ENCODE assay signal across 10 cellular contexts in the genomic region with DNA sequence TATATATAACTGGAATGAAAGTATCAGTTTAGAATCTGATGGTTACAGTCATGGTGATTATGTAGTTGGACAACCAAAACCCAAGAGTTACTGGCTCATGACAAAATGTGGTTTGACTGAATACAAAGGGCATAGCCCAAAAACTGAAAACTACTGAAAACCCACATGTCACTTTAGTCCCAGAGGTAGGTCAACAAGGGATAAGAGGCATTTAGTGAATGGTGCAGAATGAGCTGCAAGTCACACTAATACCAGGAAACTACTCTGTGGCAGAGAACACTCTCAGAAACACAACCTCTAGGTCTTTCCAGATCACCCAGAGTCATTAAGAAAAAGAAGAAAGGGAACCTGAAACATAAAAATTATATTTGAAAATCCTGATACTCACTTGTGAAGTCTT.
A peak's percentile ranks its signal among the peaks of the same experiment; 100 is the strongest.
DNase-seq lines count a peak whose midpoint lies in the region; ATAC-seq, FAIRE-seq and TF ChIP-seq lines count a peak whose summit lies in the region.
"Had no signal": no experiment of that assay in that cellular context is flagged by ENCODE, and none has a peak within 500 bp of the region (broad histone marks: within the 10 kb centered on the region; RNA-seq: fewer than 3 reads in every experiment).

No MANE protein-coding gene starts in this region.

- no peaks in the 10 kb centered on the region for H3K27me3 ChIP-seq in small intestine (ENCODE audit: control insufficient read depth in 2 of 2, insufficient read depth in 2 of 2, low read length in 2 of 2)
- no peaks in the 10 kb centered on the region for H3K27me3 ChIP-seq in left ventricle myocardium inferior (ENCODE audit: low read depth)
- H3K27me3 ChIP-seq in uterus: no peaks in the 10 kb centered on the region
- H3K27me3 ChIP-seq: breast epithelium had no signal

- peak; percentile 95 for ATAC-seq in HG02678 (IDR thresholded peaks at IDR 0.05; ENCODE audit: unreplicated experiment)
- peak; percentile 94 for ATAC-seq in HG03460 (IDR thresholded peaks at IDR 0.05; ENCODE audit: unreplicated experiment)

- H3K4me3 ChIP-seq in GM12864 (ENCODE audit: low read depth, low read length): no peak overlapping the region
- no peak overlapping the region for H3K4me3 ChIP-seq in small intestine (ENCODE audit: low read depth in 1 of 2, low read length in 2 of 2)
- H3K4me3 ChIP-seq in left ventricle myocardium inferior: no peak overlapping the region
- no peak overlapping the region for H3K4me3 ChIP-seq in uterus
- H3K4me3 ChIP-seq: breast epithelium, lung had no signal

- H3K27ac ChIP-seq in small intestine (ENCODE audit: low read depth in 1 of 2, low read length in 1 of 2): no peak overlapping the region
- H3K27ac ChIP-seq in left ventricle myocardium inferior (replicated peaks): no peak overlapping the region
- H3K27ac ChIP-seq in uterus: no peak overlapping the region
- H3K27ac ChIP-seq: breast epithelium had no signal

- FAIRE-seq in GM19239 (lab: Jason Lieb, UNC) (peak; percentile 90), small intestine (lab: Jason Lieb, UNC) (no peak)

- H3K9me3 ChIP-seq in small intestine (ENCODE audit: control insufficient read depth, low read depth) (no peaks in the 10 kb centered on the region), left ventricle myocardium inferior (replicated peaks) (no peaks in the 10 kb centered on the region), uterus (no peaks in the 10 kb centered on the region)
- H3K9me3 ChIP-seq: breast epithelium had no signal

- H3K36me3 ChIP-seq in small intestine (ENCODE audit: control insufficient read depth in 2 of 2, insufficient read depth in 2 of 2, low read length in 2 of 2): no peaks in the 10 kb centered on the region
- no peaks in the 10 kb centered on the region for H3K36me3 ChIP-seq in left ventricle myocardium inferior
- no peaks in the 10 kb centered on the region for H3K36me3 ChIP-seq in uterus
- H3K36me3 ChIP-seq: breast epithelium had no signal

- no peak for TF ChIP-seq CTCF in GM12864 (IDR thresholded peaks at IDR 0.05; ENCODE audit: low read depth, low read length, missing control alignments)
- no peak for TF ChIP-seq CTCF in left ventricle myocardium inferior (IDR thresholded peaks at IDR 0.05; ENCODE audit: borderline replicate concordance)
- no peak for TF ChIP-seq CTCF in uterus (IDR thresholded peaks at IDR 0.05)

- peaks cover 0 to 2% of the 10 kb centered on the region in 2 donors for H3K4me1 ChIP-seq in small intestine (ENCODE audit: control insufficient read depth in 2 of 2, insufficient read depth in 1 of 2, low read depth in 1 of 2, low read length in 1 of 2)
- H3K4me1 ChIP-seq in left ventricle myocardium inferior: peaks cover 13% of the 10 kb centered on the region
- no peaks in the 10 kb centered on the region for H3K4me1 ChIP-seq in uterus

- intact Hi-C loops in left ventricle myocardium inferior (cut with micrococcal nuclease): no loop called here
- intact Hi-C loops in uterus (cut with DNase I; ENCODE audit: low total_unique reads): no loop called here

- DNase-seq in GM12864 (ENCODE audit: low read depth): peak; percentile 79
- peak; percentile 27 for DNase-seq in GM19239 (ENCODE audit: insufficient read length, low spot score)
- DNase-seq in small intestine: no peak
- DNase-seq in left ventricle myocardium inferior: no peak
- DNase-seq in MV-4-11 (lab: John Stamatoyannopoulos, UW): no peak
- DNase-seq in uterus: no peak

- no peak for TF ChIP-seq POLR2A in uterus (IDR thresholded peaks at IDR 0.05)

Comparison
In these comparisons a context has a peak if more than half of its experiments do, and no peak if none do; other contexts are left out.
1. DNase-seq: peak in GM12864 (single experiment) and GM19239 (single experiment); none in small intestine (single experiment), left ventricle myocardium inferior (single experiment), MV-4-11 (single experiment) and uterus (0 of 2).